8 cellular contexts compared by ENCODE assay signal in the genomic region with DNA sequence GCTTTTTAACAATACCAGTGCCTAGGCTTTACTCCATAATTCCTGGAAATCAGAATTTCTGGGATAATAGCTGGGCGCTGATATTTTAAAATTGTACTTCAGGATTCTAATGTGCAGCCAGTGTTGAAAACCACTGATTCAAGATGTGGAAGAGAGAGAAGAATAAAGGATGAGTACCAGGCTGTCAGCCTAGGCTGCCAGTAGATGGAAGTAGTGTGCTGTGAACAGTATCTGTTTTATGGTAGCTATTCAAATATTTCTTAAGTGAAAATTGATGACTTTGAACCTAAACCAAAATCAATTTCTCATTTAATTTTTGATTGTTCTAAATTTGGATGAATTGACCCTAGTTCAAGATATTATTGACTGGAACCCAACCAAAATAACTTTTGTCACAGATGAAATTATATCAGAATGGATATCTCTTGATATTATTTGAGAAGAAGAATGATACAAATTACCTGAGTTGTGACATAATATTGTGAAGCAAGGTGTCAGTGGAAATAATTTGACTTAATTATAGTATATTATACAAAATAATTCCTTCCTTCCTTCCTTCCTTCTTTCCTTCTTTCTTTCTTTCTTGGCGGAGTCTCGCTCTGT.
A peak's percentile ranks its signal among the peaks of the same experiment; 100 is the strongest.
DNase-seq lines count a peak whose midpoint lies in the region; TF ChIP-seq lines count a peak whose summit lies in the region.

No MANE protein-coding gene starts in this region.

- no peaks in the 10 kb centered on the region for H3K4me1 ChIP-seq in osteoblast (ENCODE audit: insufficient read depth, low read length)
- no peaks in the 10 kb centered on the region for H3K4me1 ChIP-seq in effector memory CD4-positive, alpha-beta T cell (ENCODE audit: control insufficient read depth, insufficient read depth, low read length, poor library complexity, severe bottlenecking)

- H2AFZ ChIP-seq in osteoblast (ENCODE audit: low read length) = no peak overlapping the region

- no peaks in the 10 kb centered on the region for H3K79me2 ChIP-seq in osteoblast (ENCODE audit: insufficient read depth, low read length)

- no peaks in the 10 kb centered on the region for H3K36me3 ChIP-seq in osteoblast (ENCODE audit: insufficient read depth, low read length)
- no peaks in the 10 kb centered on the region for H3K36me3 ChIP-seq in effector memory CD4-positive, alpha-beta T cell (ENCODE audit: control insufficient read depth, insufficient read depth, low read length)

- no peaks in the 10 kb centered on the region for H3K9me3 ChIP-seq in osteoblast (ENCODE audit: low read depth, low read length)
- no peaks in the 10 kb centered on the region for H3K9me3 ChIP-seq in effector memory CD4-positive, alpha-beta T cell (ENCODE audit: control insufficient read depth, low read length)

- TF ChIP-seq CTCF in osteoblast (IDR thresholded peaks at IDR 0.05; ENCODE audit: extremely low read depth, low read depth, low read length) = peak; percentile 84

- H4K20me1 ChIP-seq in osteoblast (ENCODE audit: insufficient read depth, low read length) = no peaks in the 10 kb centered on the region

- DNase-seq in A172 (ENCODE audit: low spot score) = peak; percentile 47
- DNase-seq in GDM1 (lab: John Stamatoyannopoulos, UW) = peak; percentile 38
- peak; percentile 14 for DNase-seq in LoVo (ENCODE audit: low spot score)
- peak; percentile 66 for DNase-seq in SKM-1 treated with dmso at 0.1 percent for 144 hours (lab: John Stamatoyannopoulos, UW; ENCODE audit: unreplicated experiment)
- peak; percentile 49 for DNase-seq in fibroblast of gingiva (ENCODE audit: low read depth)
- peak; percentile 66 for DNase-seq in osteoblast (ENCODE audit: insufficient read length, low spot score, missing footprints)
- DNase-seq in NCI-H187 (lab: John Stamatoyannopoulos, UW) = no peak
- DNase-seq in effector memory CD4-positive, alpha-beta T cell = no peak

- no peak overlapping the region for H3K4me3 ChIP-seq in osteoblast (ENCODE audit: insufficient read depth, low read length)
- no peak overlapping the region for H3K4me3 ChIP-seq in effector memory CD4-positive, alpha-beta T cell (ENCODE audit: insufficient read depth, low read depth, low read length, poor library complexity, severe bottlenecking)

- H3K27me3 ChIP-seq in osteoblast (ENCODE audit: insufficient read depth, low read length) = no peaks in the 10 kb centered on the region
- no peaks in the 10 kb centered on the region for H3K27me3 ChIP-seq in effector memory CD4-positive, alpha-beta T cell (replicated peaks; ENCODE audit: control insufficient read depth, insufficient read depth, low read length, poor library complexity, severe bottlenecking)

- no peak overlapping the region for H3K4me2 ChIP-seq in osteoblast (ENCODE audit: insufficient read depth, low read length)

- H3K27ac ChIP-seq in osteoblast (ENCODE audit: low read depth, low read length) = no peak overlapping the region
- no peak overlapping the region for H3K27ac ChIP-seq in effector memory CD4-positive, alpha-beta T cell (ENCODE audit: insufficient read depth, low read length, poor library complexity, severe bottlenecking)

Comparison
In these comparisons a context has a peak if more than half of its experiments do, and no peak if none do; other contexts are left out.
1. DNase-seq: peak in A172 (single experiment), GDM1 (single experiment), LoVo (single experiment), SKM-1 treated with dmso at 0.1 percent for 144 hours (single experiment), fibroblast of gingiva (single experiment) and osteoblast (single experiment); none in NCI-H187 (0 of 2) and effector memory CD4-positive, alpha-beta T cell (0 of 3).